Comparison of ENCODE assay signal across 18 cellular contexts in genomic region chrX:17441965-17442364, GRCh38.
DNase-seq lines count a peak whose midpoint lies in the region; ATAC-seq, FAIRE-seq and TF ChIP-seq lines count a peak whose summit lies in the region.
"Had no signal": no experiment of that assay in that cellular context is flagged by ENCODE, and none has a peak within 500 bp of the region (broad histone marks: within the 10 kb centered on the region; RNA-seq: fewer than 3 reads in every experiment).

No MANE protein-coding gene starts in this region.

- H3K9me3 ChIP-seq in astrocyte (ENCODE audit: insufficient read depth, low read depth, low read length) = no peaks in the 10 kb centered on the region

- ATAC-seq in HG03095 (IDR thresholded peaks at IDR 0.05; ENCODE audit: unreplicated experiment) (no peak), GM21515 (IDR thresholded peaks at IDR 0.05; ENCODE audit: unreplicated experiment) (no peak)
- ATAC-seq: natural killer cell treated with Interleukin-12 subunit alpha and Interleukin-12 subunit beta and Interleukin-15 and Interleukin-18, amount 100 ng/mL, for 72 hours had no signal

- H3K4me1 Mint-ChIP-seq in astrocyte (ENCODE audit: low read depth, unreplicated experiment) (peaks cover 1% of the 10 kb centered on the region), immature natural killer cell (no peaks in the 10 kb centered on the region)

- no peaks in the 10 kb centered on the region for H3K36me3 Mint-ChIP-seq in astrocyte (ENCODE audit: low read depth, unreplicated experiment)
- no peaks in the 10 kb centered on the region for H3K36me3 Mint-ChIP-seq in immature natural killer cell
- H3K36me3 Mint-ChIP-seq: natural killer cell treated with Interleukin-12 subunit alpha and Interleukin-12 subunit beta and Interleukin-15 and Interleukin-18, amount 100 ng/mL, for 72 hours had no signal

- TF ChIP-seq CTCF in BJ (IDR thresholded peaks at IDR 0.05; ENCODE audit: insufficient read depth, low read depth, low read length) = no peak
- TF ChIP-seq CTCF in astrocyte (IDR thresholded peaks at IDR 0.05; ENCODE audit: insufficient read depth, low read depth, low read length) = no peak

- no peak overlapping the region for H2AFZ ChIP-seq in astrocyte (ENCODE audit: low read depth, low read length)

- H3K27ac Mint-ChIP-seq in astrocyte (ENCODE audit: unreplicated experiment) (no peak overlapping the region), immature natural killer cell (no peak overlapping the region)
- H3K27ac Mint-ChIP-seq: activated naive CD4-positive, alpha-beta T cell treated with anti-CD3 and anti-CD28 coated beads for 36 hours; natural killer cell treated with Interleukin-12 subunit alpha and Interleukin-12 subunit beta and Interleukin-15 and Interleukin-18, amount 100 ng/mL, for 72 hours had no signal

- no peak overlapping the region for H3K9ac ChIP-seq in astrocyte (ENCODE audit: low read length)

- CTCF ChIA-PET in BJ (lab: Yijun Ruan, JAX) = no interaction called here

- H3K4me3 Mint-ChIP-seq in astrocyte (ENCODE audit: unreplicated experiment) = no peak overlapping the region
- no peak overlapping the region for H3K4me3 Mint-ChIP-seq in immature natural killer cell
- H3K4me3 Mint-ChIP-seq: activated naive CD4-positive, alpha-beta T cell treated with anti-CD3 and anti-CD28 coated beads for 36 hours; natural killer cell treated with Interleukin-12 subunit alpha and Interleukin-12 subunit beta and Interleukin-15 and Interleukin-18, amount 100 ng/mL, for 72 hours had no signal

- H3K4me2 ChIP-seq in astrocyte (ENCODE audit: low read length) = peak overlapping the region; percentile 58

- H4K20me1 ChIP-seq in astrocyte (ENCODE audit: insufficient read depth, low read length) = peaks cover 9% of the 10 kb centered on the region

- H3K79me2 ChIP-seq in astrocyte (ENCODE audit: insufficient read depth, low read length) = peaks cover 24% of the 10 kb centered on the region

- H3K4me3 ChIP-seq in BJ (ENCODE audit: low read depth, low read length) (no peak overlapping the region), astrocyte (ENCODE audit: insufficient read depth, low read depth, low read length) (no peak overlapping the region)
- H3K4me3 ChIP-seq: cardiac muscle cell had no signal

- H3K36me3 ChIP-seq in BJ (ENCODE audit: control insufficient read depth, insufficient read depth, low read length) (no peaks in the 10 kb centered on the region), astrocyte (ENCODE audit: insufficient read depth, low read length) (no peaks in the 10 kb centered on the region)
- H3K36me3 ChIP-seq: cardiac muscle cell had no signal

- no peaks in the 10 kb centered on the region for H3K27me3 Mint-ChIP-seq in astrocyte (ENCODE audit: low read depth, unreplicated experiment)
- peaks cover 0 to 3% (median 1%) of the 10 kb centered on the region in 3 donors for H3K27me3 Mint-ChIP-seq in immature natural killer cell (ENCODE audit: low read depth in 3 of 3)

- DNase-seq in BJ (ENCODE audit: low read depth) = peak; percentile 17
- peak; percentile 11 for DNase-seq in HS-27A (ENCODE audit: low read depth)
- DNase-seq in astrocyte (ENCODE audit: low read depth) = peak; percentile 80
- DNase-seq in kidney tubule cell (ENCODE audit: low spot score) = peak; percentile 79
- DNase-seq in immature natural killer cell = no peak
- DNase-seq: activated CD8-positive, alpha-beta memory T cell treated with anti-CD3 and anti-CD28 coated beads, Interleukin-2, amount 50 U/mL, for 4 hours; activated naive CD4-positive, alpha-beta T cell treated with anti-CD3 and anti-CD28 coated beads for 36 hours; DMS79; foreskin melanocyte; MM.1S; NCI-H2081 treated with DMSO at 0.1 percent for 48 hours; NCI-H774; RPMI8226; substantia nigra had no signal

- peak overlapping the region; percentile 37 for H3K27ac ChIP-seq in astrocyte (ENCODE audit: low read depth, low read length)
- H3K27ac ChIP-seq: cardiac muscle cell had no signal

- POLR2A ChIA-PET in BJ (lab: Charles Lee) = no interaction called here

- peak; percentile 94 for FAIRE-seq in astrocyte (lab: Jason Lieb, UNC)

- H3K9me3 Mint-ChIP-seq in astrocyte (ENCODE audit: unreplicated experiment) = no peaks in the 10 kb centered on the region
- H3K9me3 Mint-ChIP-seq in immature natural killer cell = peaks cover 0 to 2% (median 0%) of the 10 kb centered on the region in 6 donors
- H3K9me3 Mint-ChIP-seq: activated naive CD4-positive, alpha-beta T cell treated with anti-CD3 and anti-CD28 coated beads for 36 hours; natural killer cell treated with Interleukin-12 subunit alpha and Interleukin-12 subunit beta and Interleukin-15 and Interleukin-18, amount 100 ng/mL, for 72 hours had no signal

- peaks cover 18% of the 10 kb centered on the region for H3K4me1 ChIP-seq in astrocyte (ENCODE audit: insufficient read depth, low read length)

- H3K27me3 ChIP-seq in BJ (ENCODE audit: control insufficient read depth, insufficient read depth, low read length) (no peaks in the 10 kb centered on the region), astrocyte (ENCODE audit: insufficient read depth, low read length) (no peaks in the 10 kb centered on the region)
- H3K27me3 ChIP-seq: cardiac muscle cell had no signal

Comparison
In these comparisons a context has a peak if more than half of its experiments do, and no peak if none do; other contexts are left out.
1. DNase-seq: peak in BJ (single experiment), HS-27A (single experiment), astrocyte (single experiment) and kidney tubule cell (single experiment); none in immature natural killer cell (0 of 3).